ENCODE assay signal across 1 cellular context in genomic region chr22:30232716-30233218, GRCh38.
A peak's percentile ranks its signal among the peaks of the same experiment; 100 is the strongest.
TF ChIP-seq lines count a peak whose summit lies in the region.

No MANE protein-coding gene starts in this region.

TF ChIP-seq in H1, 55 proteins besides CTCF, POLR2A, EP300 and RAD21:
- TF ChIP-seq ZNF274 (IDR thresholded peaks at IDR 0.05; ENCODE audit: borderline replicate concordance, extremely low read depth, low read length), result no peak
- TF ChIP-seq POU5F1 (IDR thresholded peaks at IDR 0.05; ENCODE audit: low read depth, low read length), result no peak
- no peak for TF ChIP-seq POLR2AphosphoS5 (IDR thresholded peaks at IDR 0.05; ENCODE audit: low read depth, low read length)
- no peak for TF ChIP-seq NANOG (IDR thresholded peaks at IDR 0.05; ENCODE audit: insufficient read depth, low read depth, low read length, poor library complexity, severe bottlenecking)
- no peak for TF ChIP-seq RFX5 (IDR thresholded peaks at IDR 0.05; ENCODE audit: borderline replicate concordance, low read depth, low read length)
- TF ChIP-seq MAX (IDR thresholded peaks at IDR 0.05), result peak; percentile 18; the same call in 1 of the 2 replicates
